10 cellular contexts compared by ENCODE assay signal in the genomic region with DNA sequence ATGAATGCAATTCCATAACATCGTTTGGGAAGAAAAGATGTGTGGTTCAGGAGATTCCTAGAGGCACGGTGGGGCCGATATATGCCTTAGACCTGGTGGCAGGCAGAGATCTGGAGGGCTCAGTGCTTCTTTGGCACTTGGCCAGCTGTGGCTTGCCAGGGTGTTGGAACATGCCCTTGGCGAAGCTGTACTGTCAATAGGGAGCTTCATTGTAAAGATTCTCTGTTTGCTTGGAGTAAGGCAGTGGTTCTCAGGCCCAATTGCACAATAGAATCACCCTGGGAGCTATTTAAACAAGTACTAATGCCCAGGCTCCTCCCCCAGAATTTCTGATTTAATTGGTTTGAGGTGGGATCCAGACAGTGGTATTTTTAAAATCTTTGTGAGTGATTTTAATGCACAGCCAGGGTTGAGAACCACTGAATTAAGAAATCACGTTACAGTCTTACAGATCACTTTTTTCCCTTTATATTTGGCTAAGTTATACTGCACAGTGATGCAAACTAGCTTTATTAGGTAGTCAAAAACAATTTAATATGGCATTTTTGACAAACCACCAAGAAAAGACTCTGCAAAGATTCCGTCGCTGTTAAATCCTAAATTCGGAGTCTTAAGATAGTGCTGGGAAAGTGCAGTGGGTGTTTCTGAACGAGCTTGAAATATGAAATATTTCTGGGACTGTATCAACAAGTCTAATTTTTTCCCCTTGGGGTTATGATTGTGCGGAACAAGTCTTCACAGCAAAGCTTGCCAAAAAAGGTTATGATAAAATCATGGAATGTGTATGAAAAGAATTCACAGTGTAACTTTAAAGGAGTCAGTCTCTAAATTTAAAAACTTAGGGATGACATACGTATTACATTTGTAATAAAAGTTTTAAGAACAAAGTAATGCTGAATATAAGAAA.
DNase-seq lines count a peak whose midpoint lies in the region; ATAC-seq and TF ChIP-seq lines count a peak whose summit lies in the region.
"Had no signal": no experiment of that assay in that cellular context is flagged by ENCODE, and none has a peak within 500 bp of the region (broad histone marks: within the 10 kb centered on the region; RNA-seq: fewer than 3 reads in every experiment).

No MANE protein-coding gene starts in this region.

- H3K27me3 Mint-ChIP-seq in activated CD8-positive, alpha-beta T cell treated with anti-CD3 and anti-CD28 coated beads, Interleukin-2, amount 10 ng/mL, durations not matched to agents 7 days and 5 days (ENCODE audit: low read depth) = no peaks in the 10 kb centered on the region

- H2AK5ac ChIP-seq in trophoblast cell (ENCODE audit: low read length) = no peak overlapping the region

- H3K18ac ChIP-seq in trophoblast cell (ENCODE audit: low read length) = peak overlapping the region; percentile 78

- WGBS in esophagus squamous epithelium, 2 donors = 38 to 45% methylated on average over 11 of the region's 11 CpGs
- no CpG with 5 or more reads among the region's 11 CpGs for WGBS in trophoblast cell (ENCODE audit: extremely low coverage, insufficient coverage, insufficient read length)

- H3K4me3 ChIP-seq in esophagus squamous epithelium (no peak overlapping the region), trophoblast cell (ENCODE audit: low read depth, low read length) (no peak overlapping the region)

- H3K27me3 ChIP-seq in esophagus squamous epithelium (no peaks in the 10 kb centered on the region), trophoblast cell (ENCODE audit: insufficient read depth, low read length) (no peaks in the 10 kb centered on the region)

- H3K4me1 ChIP-seq in esophagus squamous epithelium = peaks cover 6 to 77% (median 34%) of the 10 kb centered on the region in 3 donors
- H3K4me1 ChIP-seq in trophoblast cell (ENCODE audit: control insufficient read depth in 1 of 2, insufficient read depth in 2 of 2, low read length in 2 of 2) = peaks cover 0 to 5% of the 10 kb centered on the region in 2 experiments

- no peak overlapping the region for H3K27ac Mint-ChIP-seq in activated CD8-positive, alpha-beta T cell treated with anti-CD3 and anti-CD28 coated beads, Interleukin-2, amount 10 ng/mL, durations not matched to agents 7 days and 5 days

- H3K4ac ChIP-seq in trophoblast cell (ENCODE audit: low read depth, low read length) = peak overlapping the region; percentile 79

- no peak for TF ChIP-seq POLR2A in esophagus squamous epithelium (IDR thresholded peaks at IDR 0.05)

- CTCF ChIA-PET in activated CD8-positive, alpha-beta T cell treated with anti-CD3 and anti-CD28 coated beads, Interleukin-2, amount 10 ng/mL, durations not matched to agents 7 days and 5 days (lab: Charles Lee) = no interaction called here

- no peak for ATAC-seq in activated CD8-positive, alpha-beta T cell treated with anti-CD3 and anti-CD28 coated beads, Interleukin-2, amount 10 ng/mL, durations not matched to agents 7 days and 5 days
- ATAC-seq: HCT116 had no signal

- H4K91ac ChIP-seq in trophoblast cell (ENCODE audit: low read depth, low read length) = no peak overlapping the region

- no peaks in the 10 kb centered on the region for H3K9me3 ChIP-seq in esophagus squamous epithelium
- H3K9me3 ChIP-seq in trophoblast cell (ENCODE audit: insufficient read depth, low read depth, low read length) = no peaks in the 10 kb centered on the region

- no peak overlapping the region for H3K23ac ChIP-seq in trophoblast cell (ENCODE audit: low read length)

- TF ChIP-seq CTCF in esophagus squamous epithelium (IDR thresholded peaks at IDR 0.05) = no peak

- peak overlapping the region; percentile 33 for H2BK120ac ChIP-seq in trophoblast cell (ENCODE audit: insufficient read depth, low read length, poor library complexity)

- peak; percentile 72 for DNase-seq in DMS153 (lab: John Stamatoyannopoulos, UW)
- DNase-seq in NCI-H510A (lab: John Stamatoyannopoulos, UW) = peak; percentile 41
- no peak for DNase-seq in esophagus squamous epithelium (lab: John Stamatoyannopoulos, UW)
- no peak for DNase-seq in trophoblast cell
- no peak for DNase-seq in kidney tubule cell (ENCODE audit: low spot score)
- DNase-seq in DMS79 (lab: John Stamatoyannopoulos, UW) = no peak
- no peak for DNase-seq in activated CD8-positive, alpha-beta T cell treated with anti-CD3 and anti-CD28 coated beads, Interleukin-2, amount 10 ng/mL, durations not matched to agents 7 days and 5 days
- DNase-seq in HT-29 (ENCODE audit: low spot score) = no peak
- DNase-seq: NCI-H1436 treated with DMSO at 0.1 percent for 48 hours had no signal

- H3K4me1 Mint-ChIP-seq in activated CD8-positive, alpha-beta T cell treated with anti-CD3 and anti-CD28 coated beads, Interleukin-2, amount 10 ng/mL, durations not matched to agents 7 days and 5 days (ENCODE audit: low read depth) = no peaks in the 10 kb centered on the region

- H3K27ac ChIP-seq in esophagus squamous epithelium (peak overlapping the region in 3 of 4 donors; percentile 65 to 78 (median 70)), trophoblast cell (ENCODE audit: low read depth, low read length) (no peak overlapping the region)

- H2BK12ac ChIP-seq in trophoblast cell (ENCODE audit: low read length) = no peak overlapping the region

- intact Hi-C loops in esophagus squamous epithelium (cut with DNase I) = no loop called here

- peak overlapping the region; percentile 63 for H2AFZ ChIP-seq in trophoblast cell (ENCODE audit: insufficient read depth, low read length, poor library complexity)

- H3K4me2 ChIP-seq in trophoblast cell (ENCODE audit: low read length) = no peak overlapping the region

- H3K79me1 ChIP-seq in trophoblast cell (ENCODE audit: low read length) = no peaks in the 10 kb centered on the region

- H3K9ac ChIP-seq in trophoblast cell (ENCODE audit: low read length) = no peak overlapping the region

- peak overlapping the region; percentile 38 for H4K8ac ChIP-seq in trophoblast cell (ENCODE audit: low read depth, low read length)

- H3K36me3 ChIP-seq in esophagus squamous epithelium (no peaks in the 10 kb centered on the region), trophoblast cell (ENCODE audit: control insufficient read depth in 1 of 2, insufficient read depth in 2 of 2, low read length in 2 of 2) (peaks cover 4 to 5% of the 10 kb centered on the region in 2 experiments)

- H3K36me3 Mint-ChIP-seq in activated CD8-positive, alpha-beta T cell treated with anti-CD3 and anti-CD28 coated beads, Interleukin-2, amount 10 ng/mL, durations not matched to agents 7 days and 5 days (ENCODE audit: low read depth) = no peaks in the 10 kb centered on the region

- no peaks in the 10 kb centered on the region for H3K9me3 Mint-ChIP-seq in activated CD8-positive, alpha-beta T cell treated with anti-CD3 and anti-CD28 coated beads, Interleukin-2, amount 10 ng/mL, durations not matched to agents 7 days and 5 days (ENCODE audit: insufficient read depth)

- no peak overlapping the region for H4K12ac ChIP-seq in trophoblast cell (ENCODE audit: low read depth, low read length)

- no peak overlapping the region for H3K4me3 Mint-ChIP-seq in activated CD8-positive, alpha-beta T cell treated with anti-CD3 and anti-CD28 coated beads, Interleukin-2, amount 10 ng/mL, durations not matched to agents 7 days and 5 days

- H3K79me2 ChIP-seq in trophoblast cell (ENCODE audit: control insufficient read depth, insufficient read depth, low read length, poor library complexity) = peaks cover 9% of the 10 kb centered on the region

- POLR2A ChIA-PET in activated CD8-positive, alpha-beta T cell treated with anti-CD3 and anti-CD28 coated beads, Interleukin-2, amount 10 ng/mL, durations not matched to agents 7 days and 5 days (lab: Charles Lee) = no interaction called here

- H2BK5ac ChIP-seq in trophoblast cell (ENCODE audit: low read depth, low read length, poor library complexity) = peak overlapping the region; percentile 13

- no peak overlapping the region for H3K14ac ChIP-seq in trophoblast cell (ENCODE audit: low read length)

Comparison
In these comparisons a context has a peak if more than half of its experiments do, and no peak if none do; other contexts are left out.
1. DNase-seq: peak in DMS153 (single experiment) and NCI-H510A (single experiment); none in esophagus squamous epithelium (single experiment), trophoblast cell (0 of 2), kidney tubule cell (single experiment), DMS79 (single experiment), activated CD8-positive, alpha-beta T cell treated with anti-CD3 and anti-CD28 coated beads, Interleukin-2, amount 10 ng/mL, durations not matched to agents 7 days and 5 days (single experiment) and HT-29 (single experiment).